In the genomic region with DNA sequence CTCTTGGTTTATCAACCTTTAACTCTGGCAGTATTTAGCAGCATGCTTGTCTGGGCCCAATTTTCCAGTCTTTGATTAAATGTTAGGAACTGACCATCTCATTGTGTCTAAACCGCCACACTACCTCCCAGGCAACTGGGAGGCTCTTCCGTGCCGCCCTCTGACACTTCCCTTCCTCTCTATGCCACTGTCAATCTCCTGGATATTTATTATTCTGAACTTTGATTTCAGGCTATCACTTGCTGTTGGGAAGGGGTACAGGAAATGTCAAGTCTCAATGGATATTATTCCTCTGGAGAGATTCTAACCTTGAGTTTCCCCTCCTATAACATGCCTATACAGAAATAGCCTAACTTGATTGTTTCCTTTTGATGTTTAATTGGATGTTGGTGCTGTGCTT, we compare ENCODE assay signal across 16 cellular contexts.
A peak's percentile ranks its signal among the peaks of the same experiment; 100 is the strongest.
DNase-seq lines count a peak whose midpoint lies in the region; ATAC-seq and TF ChIP-seq lines count a peak whose summit lies in the region.
"Had no signal": no experiment of that assay in that cellular context is flagged by ENCODE, and none has a peak within 500 bp of the region (broad histone marks: within the 10 kb centered on the region; RNA-seq: fewer than 3 reads in every experiment).

No MANE protein-coding gene starts in this region.

- no peaks in the 10 kb centered on the region for H3K9me3 ChIP-seq in RWPE2 (ENCODE audit: severe bottlenecking)
- H3K9me3 ChIP-seq: BE2C, SJSA1 had no signal

- H3K9me3 Mint-ChIP-seq in nephron progenitor cell: no peaks in the 10 kb centered on the region
- H3K9me3 Mint-ChIP-seq: CD4-positive, alpha-beta T cell had no signal

- H3K27ac ChIP-seq in RWPE2 (ENCODE audit: poor library complexity, severe bottlenecking) (peak overlapping the region; percentile 77), foreskin keratinocyte (no peak overlapping the region)
- H3K27ac ChIP-seq: SJSA1 had no signal

- H3K27me3 Mint-ChIP-seq in nephron progenitor cell (ENCODE audit: low read depth, poor library complexity): peaks cover 7% of the 10 kb centered on the region

- H3K4me3 Mint-ChIP-seq in nephron progenitor cell: no peak overlapping the region
- H3K4me3 Mint-ChIP-seq: CD4-positive, alpha-beta T cell had no signal

- H3K36me3 Mint-ChIP-seq in nephron progenitor cell (ENCODE audit: low read depth): peaks cover 65% of the 10 kb centered on the region

- peaks cover 81% of the 10 kb centered on the region for H3K4me1 Mint-ChIP-seq in nephron progenitor cell

- H3K36me3 ChIP-seq in RWPE2 (ENCODE audit: low read depth): no peaks in the 10 kb centered on the region
- H3K36me3 ChIP-seq: SJSA1 had no signal

- TF ChIP-seq CTCF in RWPE2 (IDR thresholded peaks at IDR 0.05; ENCODE audit: poor library complexity, severe bottlenecking) (no peak), nephron progenitor cell (IDR thresholded peaks at IDR 0.05) (no peak), foreskin keratinocyte (conservative IDR thresholded peaks at IDR 0.05) (no peak)

- H3K4me1 ChIP-seq in RWPE2 (ENCODE audit: insufficient read depth, poor library complexity, severe bottlenecking) (peaks cover 38% of the 10 kb centered on the region), foreskin keratinocyte (peaks cover 4% of the 10 kb centered on the region)

- H3K27me3 ChIP-seq in RWPE2 (ENCODE audit: insufficient read depth, poor library complexity, severe bottlenecking): no peaks in the 10 kb centered on the region
- no peaks in the 10 kb centered on the region for H3K27me3 ChIP-seq in foreskin keratinocyte
- H3K27me3 ChIP-seq: BE2C, SJSA1 had no signal

- ATAC-seq in RWPE2 (ENCODE audit: low read depth) (no peak), foreskin keratinocyte (no peak)
- ATAC-seq in activated CD4-positive, CD25-positive, alpha-beta regulatory T cell treated with anti-CD3 and anti-CD28 coated beads, Interleukin-2, amount 50 U/mL, for 24 hours: no peak

- no peak overlapping the region for H3K4me3 ChIP-seq in RWPE2 (ENCODE audit: severe bottlenecking)
- H3K4me3 ChIP-seq: SJSA1 had no signal

- DNase-seq in RWPE2 (ENCODE audit: low spot score) (no peak), dermis blood vessel endothelial cell (peak; percentile 2), nephron progenitor cell (no peak), LoVo (ENCODE audit: low spot score) (no peak), NCI-H2196 treated with DMSO at 0.1 percent for 48 hours (lab: John Stamatoyannopoulos, UW; ENCODE audit: unreplicated experiment) (no peak), foreskin keratinocyte (no peak)
- DNase-seq: BE2C; Calu3; CD4-positive, alpha-beta T cell; MV-4-11; NCI-H1417; NCI-H1930; NCI-H2171 treated with DMSO at 0.1 percent for 48 hours; NCI-H748 treated with DMSO at 0.1 percent for 48 hours had no signal

- peak overlapping the region; percentile 75 for H3K27ac Mint-ChIP-seq in nephron progenitor cell
- H3K27ac Mint-ChIP-seq: CD4-positive, alpha-beta T cell had no signal
